ENCODE assay signal across 8 cellular contexts in the genomic region with DNA sequence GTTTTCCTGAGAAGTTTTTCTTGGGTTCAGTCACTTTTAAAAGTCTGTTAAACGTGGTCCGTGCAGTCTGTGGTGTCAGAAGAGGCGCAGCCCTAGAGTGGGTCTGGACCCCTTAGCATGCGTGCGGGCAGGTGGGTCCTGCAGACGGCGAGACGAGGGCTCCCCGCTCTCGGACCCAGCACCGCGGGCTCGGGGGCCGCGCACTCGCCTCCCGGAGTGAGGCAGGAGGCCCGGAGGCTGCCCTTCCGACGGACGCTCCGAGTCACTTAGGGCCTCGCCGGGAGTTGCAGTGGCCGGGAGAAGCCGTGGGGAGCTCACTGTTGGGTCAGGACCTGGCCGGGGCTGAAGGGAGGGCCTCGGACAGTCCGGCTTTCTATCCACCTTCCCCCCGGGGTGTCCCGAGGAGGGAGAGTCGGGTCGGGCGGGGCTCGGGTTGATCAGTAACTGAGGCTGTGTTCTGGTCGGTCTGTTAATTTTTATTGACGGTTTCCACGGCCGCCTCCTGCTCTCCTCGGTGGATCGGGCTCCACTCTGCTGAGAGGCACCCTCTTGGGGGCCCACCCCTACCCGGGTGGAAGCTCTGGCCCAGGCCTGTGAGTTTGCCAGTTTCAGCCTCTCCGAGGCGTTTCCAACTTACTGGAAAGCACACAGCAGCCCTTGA. TPM values are rescaled to one million over a fixed set of nuclear protein-coding genes. Genes with fewer than 3 reads are reported as not detected.
DNase-seq lines count a peak whose midpoint lies in the region; ATAC-seq and TF ChIP-seq lines count a peak whose summit lies in the region.

No MANE protein-coding gene starts in this region.

- H3K9me3 ChIP-seq in hepatocyte (ENCODE audit: low read depth), result no peaks in the 10 kb centered on the region
- H3K9me3 ChIP-seq in skeletal muscle satellite cell (replicated peaks; ENCODE audit: low read length), result no peaks in the 10 kb centered on the region

- peak overlapping the region; percentile 86 for H3K4me3 Mint-ChIP-seq in activated B cell treated with CpG ODN at 0.5 μM for 24 hours

- H3K79me2 ChIP-seq in hepatocyte, result peaks cover 60% of the 10 kb centered on the region

- H3K36me3 ChIP-seq in hepatocyte (replicated peaks; ENCODE audit: insufficient read depth, low read depth), result no peaks in the 10 kb centered on the region
- peaks cover 52% of the 10 kb centered on the region for H3K36me3 ChIP-seq in skeletal muscle satellite cell (ENCODE audit: insufficient read depth, low read length)

- H4K20me1 ChIP-seq in hepatocyte (ENCODE audit: insufficient read depth, poor library complexity, severe bottlenecking), result peaks cover 57% of the 10 kb centered on the region

- no peaks in the 10 kb centered on the region for H3K27me3 Mint-ChIP-seq in activated B cell treated with CpG ODN at 0.5 μM for 24 hours

- no peak overlapping the region for H2AFZ ChIP-seq in hepatocyte

- H3K4me3 ChIP-seq in hepatocyte, result peak overlapping the region; percentile 100
- H3K4me3 ChIP-seq in skeletal muscle satellite cell (ENCODE audit: low read length), result peak overlapping the region; percentile 85

- POLR2A ChIA-PET in activated B cell treated with CpG ODN at 0.5 μM for 24 hours (lab: Charles Lee), result interaction anchor here (0.6 to 1.9 kb wide), 3 partner anchors 10 to 126 kb away, joined by 3 to 6 read pairs (median 5); no protein-coding TSS in a partner anchor

- peak overlapping the region; percentile 97 for H3K27ac ChIP-seq in hepatocyte

- H3K9me3 Mint-ChIP-seq in activated B cell treated with CpG ODN at 0.5 μM for 24 hours, result no peaks in the 10 kb centered on the region

- peak; percentile 43 for DNase-seq in DMS53 (lab: John Stamatoyannopoulos, UW)
- DNase-seq in DMS53 treated with DMSO at 0.1 percent for 48 hours (lab: John Stamatoyannopoulos, UW; ENCODE audit: unreplicated experiment), result no peak
- DNase-seq in activated B cell treated with CpG ODN at 0.5 μM for 24 hours, result peak; percentile 36
- DNase-seq in hepatocyte (ENCODE audit: low spot score), result peak; percentile 71
- DNase-seq in dermis blood vessel endothelial cell, result no peak
- DNase-seq in amygdala (lab: John Stamatoyannopoulos, UW), result no peak

- peak overlapping the region; percentile 73 for H3K27ac Mint-ChIP-seq in activated B cell treated with CpG ODN at 0.5 μM for 24 hours

- CTCF ChIA-PET in activated B cell treated with CpG ODN at 0.5 μM for 24 hours (lab: Charles Lee), result interaction anchor here (1.5 kb wide), 1 partner anchor 65 kb away, joined by 5 read pairs; no protein-coding TSS in a partner anchor

- H3K27me3 ChIP-seq in hepatocyte (no peaks in the 10 kb centered on the region), skeletal muscle satellite cell (ENCODE audit: control insufficient read depth, insufficient read depth, low read length) (no peaks in the 10 kb centered on the region)

- peak overlapping the region; percentile 93 for H3K9ac ChIP-seq in skeletal muscle satellite cell (ENCODE audit: low read depth, low read length)

- H3K4me1 ChIP-seq in hepatocyte (ENCODE audit: insufficient read depth), result peaks cover 40% of the 10 kb centered on the region
- peaks cover 53% of the 10 kb centered on the region for H3K4me1 ChIP-seq in skeletal muscle satellite cell (ENCODE audit: control insufficient read depth, insufficient read depth, low read length)

- H3K9me2 ChIP-seq in hepatocyte (replicated peaks; ENCODE audit: insufficient read depth), result no peaks in the 10 kb centered on the region

- H3K4me1 Mint-ChIP-seq in activated B cell treated with CpG ODN at 0.5 μM for 24 hours, result peaks cover 40% of the 10 kb centered on the region

- ATAC-seq in activated B cell treated with CpG ODN at 0.5 μM for 24 hours (ENCODE audit: low read depth) (no peak), GM21825 (IDR thresholded peaks at IDR 0.05; ENCODE audit: unreplicated experiment) (no peak)

- 1% methylated on average over 41 of the region's 44 CpGs for WGBS in hepatocyte (ENCODE audit: low lambda C conversion rate, missing lambda C conversion rate)

- H3K36me3 Mint-ChIP-seq in activated B cell treated with CpG ODN at 0.5 μM for 24 hours (ENCODE audit: low read depth), result peaks cover 35% of the 10 kb centered on the region

- intact Hi-C loops in activated B cell treated with CpG ODN at 0.5 μM for 24 hours (cut with micrococcal nuclease), result loop anchor here (5.0 kb wide), 3 partner anchors 109 to 854 kb away; a partner anchor contains a TSS

- H3K4me2 ChIP-seq in hepatocyte (peak overlapping the region; percentile 98), skeletal muscle satellite cell (ENCODE audit: low read length) (peak overlapping the region; percentile 100)

- TF ChIP-seq CTCF in activated B cell treated with CpG ODN at 0.5 μM for 24 hours (IDR thresholded peaks at IDR 0.05) (no peak), hepatocyte (IDR thresholded peaks at IDR 0.05; ENCODE audit: poor library complexity) (no peak)

RNA-seq across cellular contexts. Expression of a gene that starts 1.3 kb away (rescaled TPM):
- 404 and 417 TPM in 2 replicates for total RNA-seq in activated B cell treated with CpG ODN at 0.5 μM for 24 hours
- total RNA-seq in hepatocyte, result 144 and 178 TPM in 2 replicates
- polyA plus RNA-seq in hepatocyte, result 204 and 219 TPM in 2 replicates
- total RNA-seq in skeletal muscle satellite cell (2012; rRNA removed), result 113 and 162 TPM in 2 replicates
- 123 and 212 TPM in 2 replicates for total RNA-seq in dermis blood vessel endothelial cell

RNA-seq across cellular contexts. Expression of a gene that starts 23.2 kb away (rescaled TPM):
- total RNA-seq in activated B cell treated with CpG ODN at 0.5 μM for 24 hours, result not detected in 2 replicates
- 7.6 and 11.1 TPM in 2 replicates for total RNA-seq in hepatocyte
- 11.4 and 11.7 TPM in 2 replicates for polyA plus RNA-seq in hepatocyte
- not detected in 2 replicates for total RNA-seq in skeletal muscle satellite cell (2012; rRNA removed)
- under 0.01 TPM in 1 of 2 replicates, not detected in the other for total RNA-seq in dermis blood vessel endothelial cell

RNA-seq across cellular contexts. Expression of a gene that starts 29.1 kb away (rescaled TPM):
- total RNA-seq in activated B cell treated with CpG ODN at 0.5 μM for 24 hours (0.20 and 1.3 TPM in 2 replicates), hepatocyte (not detected in 2 replicates), dermis blood vessel endothelial cell (not detected in 2 replicates)
- 0.94 TPM in 1 of 2 replicates, not detected in the other for polyA plus RNA-seq in hepatocyte
- not detected in 2 replicates for total RNA-seq in skeletal muscle satellite cell (2012; rRNA removed)

RNA-seq across cellular contexts. Expression of a gene that starts 42.3 kb away (rescaled TPM):
- not detected in 2 replicates for total RNA-seq in activated B cell treated with CpG ODN at 0.5 μM for 24 hours
- total RNA-seq in hepatocyte, result not detected in 2 replicates
- not detected in 2 replicates for polyA plus RNA-seq in hepatocyte
- not detected in 2 replicates for total RNA-seq in skeletal muscle satellite cell (2012; rRNA removed)
- total RNA-seq in dermis blood vessel endothelial cell, result not detected in 2 replicates

RNA-seq across cellular contexts. Expression of a gene that starts 47.6 kb away (rescaled TPM):
- total RNA-seq in activated B cell treated with CpG ODN at 0.5 μM for 24 hours (not detected in 2 replicates), hepatocyte (35.7 and 43.7 TPM in 2 replicates), dermis blood vessel endothelial cell (0.05 TPM in 1 of 2 replicates, not detected in the other)
- 38.4 and 50.9 TPM in 2 replicates for polyA plus RNA-seq in hepatocyte
- 0.22 and 0.25 TPM in 2 replicates for total RNA-seq in skeletal muscle satellite cell (2012; rRNA removed)

Comparison
In these comparisons a context has a peak if more than half of its experiments do, and no peak if none do; other contexts are left out.
1. DNase-seq: peak in DMS53 (single experiment), activated B cell treated with CpG ODN at 0.5 μM for 24 hours (single experiment) and hepatocyte (single experiment); none in DMS53 treated with DMSO at 0.1 percent for 48 hours (single experiment), dermis blood vessel endothelial cell (single experiment) and amygdala (0 of 56).